Comparison of ENCODE assay signal across 2 cellular contexts in the genomic region with DNA sequence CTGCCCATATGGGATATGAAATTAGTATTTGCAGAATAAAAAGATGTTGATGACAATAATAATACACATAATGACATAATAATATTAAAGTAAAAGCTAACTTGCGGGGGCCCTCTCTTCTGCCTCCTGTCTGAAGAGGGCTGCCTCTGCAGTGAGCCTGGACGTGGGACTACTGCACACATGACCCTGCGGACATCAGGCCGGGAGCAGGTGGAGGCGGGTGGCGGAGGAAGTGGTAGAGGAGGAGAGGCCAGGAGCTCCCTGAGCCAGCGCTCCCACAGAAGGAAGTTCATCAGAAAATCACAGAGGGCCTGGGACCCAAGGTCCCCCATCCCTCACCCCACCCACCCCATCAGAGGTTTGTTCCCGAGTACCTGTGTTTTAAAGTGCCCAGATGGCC.
TF ChIP-seq lines count a peak whose summit lies in the region.

No MANE protein-coding gene starts in this region.

TF ChIP-seq in A549, 52 proteins besides CTCF, POLR2A, EP300 and RAD21 (continued from another document):
- TF ChIP-seq GATA3 (IDR thresholded peaks at IDR 0.05; ENCODE audit: borderline replicate concordance) (no peak), PHF8 (IDR thresholded peaks at IDR 0.05; ENCODE audit: borderline replicate concordance, low read depth) (no peak), SREBF2 (IDR thresholded peaks at IDR 0.05) (no peak), SMC3 (IDR thresholded peaks at IDR 0.05) (no peak), TP53 (CRISPR knock-in tag; IDR thresholded peaks at IDR 0.05) (no peak), MAZ (IDR thresholded peaks at IDR 0.05; ENCODE audit: borderline replicate concordance, low read depth, low read length) (no peak), NFE2L2 (conservative IDR thresholded peaks at IDR 0.05; ENCODE audit: low read length) (no peak), EHMT2 (IDR thresholded peaks at IDR 0.05; ENCODE audit: low read depth) (no peak)
TF ChIP-seq in A549: peak in this region for 0.

TF ChIP-seq in HCT116, 20 proteins besides CTCF, POLR2A, EP300 and RAD21 (continued from another document):
- TF ChIP-seq, protein P1, sequence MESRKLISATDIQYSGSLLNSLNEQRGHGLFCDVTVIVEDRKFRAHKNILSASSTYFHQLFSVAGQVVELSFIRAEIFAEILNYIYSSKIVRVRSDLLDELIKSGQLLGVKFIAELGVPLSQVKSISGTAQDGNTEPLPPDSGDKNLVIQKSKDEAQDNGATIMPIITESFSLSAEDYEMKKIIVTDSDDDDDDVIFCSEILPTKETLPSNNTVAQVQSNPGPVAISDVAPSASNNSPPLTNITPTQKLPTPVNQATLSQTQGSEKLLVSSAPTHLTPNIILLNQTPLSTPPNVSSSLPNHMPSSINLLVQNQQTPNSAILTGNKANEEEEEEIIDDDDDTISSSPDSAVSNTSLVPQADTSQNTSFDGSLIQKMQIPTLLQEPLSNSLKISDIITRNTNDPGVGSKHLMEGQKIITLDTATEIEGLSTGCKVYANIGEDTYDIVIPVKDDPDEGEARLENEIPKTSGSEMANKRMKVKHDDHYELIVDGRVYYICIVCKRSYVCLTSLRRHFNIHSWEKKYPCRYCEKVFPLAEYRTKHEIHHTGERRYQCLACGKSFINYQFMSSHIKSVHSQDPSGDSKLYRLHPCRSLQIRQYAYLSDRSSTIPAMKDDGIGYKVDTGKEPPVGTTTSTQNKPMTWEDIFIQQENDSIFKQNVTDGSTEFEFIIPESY (IDR thresholded peaks at IDR 0.05; ENCODE audit: extremely low read depth, insufficient replicate concordance, low read length), result no peak
- TF ChIP-seq EZH2 (IDR thresholded peaks at IDR 0.05) (no peak), POLR2AphosphoS5 (IDR thresholded peaks at IDR 0.05; ENCODE audit: low read depth, low read length) (no peak), SIN3A (IDR thresholded peaks at IDR 0.05; ENCODE audit: low read depth) (no peak), FOSL1 (IDR thresholded peaks at IDR 0.05; ENCODE audit: low read depth) (no peak), ZFX (IDR thresholded peaks at IDR 0.05) (no peak), SP1 (IDR thresholded peaks at IDR 0.05; ENCODE audit: low read depth) (no peak), JUND (IDR thresholded peaks at IDR 0.05) (no peak), EZH2phosphoT487 (IDR thresholded peaks at IDR 0.05; ENCODE audit: borderline replicate concordance) (no peak), ZNF274 (IDR thresholded peaks at IDR 0.05; ENCODE audit: low read depth, low read length) (no peak)
- TF ChIP-seq, protein P2, sequence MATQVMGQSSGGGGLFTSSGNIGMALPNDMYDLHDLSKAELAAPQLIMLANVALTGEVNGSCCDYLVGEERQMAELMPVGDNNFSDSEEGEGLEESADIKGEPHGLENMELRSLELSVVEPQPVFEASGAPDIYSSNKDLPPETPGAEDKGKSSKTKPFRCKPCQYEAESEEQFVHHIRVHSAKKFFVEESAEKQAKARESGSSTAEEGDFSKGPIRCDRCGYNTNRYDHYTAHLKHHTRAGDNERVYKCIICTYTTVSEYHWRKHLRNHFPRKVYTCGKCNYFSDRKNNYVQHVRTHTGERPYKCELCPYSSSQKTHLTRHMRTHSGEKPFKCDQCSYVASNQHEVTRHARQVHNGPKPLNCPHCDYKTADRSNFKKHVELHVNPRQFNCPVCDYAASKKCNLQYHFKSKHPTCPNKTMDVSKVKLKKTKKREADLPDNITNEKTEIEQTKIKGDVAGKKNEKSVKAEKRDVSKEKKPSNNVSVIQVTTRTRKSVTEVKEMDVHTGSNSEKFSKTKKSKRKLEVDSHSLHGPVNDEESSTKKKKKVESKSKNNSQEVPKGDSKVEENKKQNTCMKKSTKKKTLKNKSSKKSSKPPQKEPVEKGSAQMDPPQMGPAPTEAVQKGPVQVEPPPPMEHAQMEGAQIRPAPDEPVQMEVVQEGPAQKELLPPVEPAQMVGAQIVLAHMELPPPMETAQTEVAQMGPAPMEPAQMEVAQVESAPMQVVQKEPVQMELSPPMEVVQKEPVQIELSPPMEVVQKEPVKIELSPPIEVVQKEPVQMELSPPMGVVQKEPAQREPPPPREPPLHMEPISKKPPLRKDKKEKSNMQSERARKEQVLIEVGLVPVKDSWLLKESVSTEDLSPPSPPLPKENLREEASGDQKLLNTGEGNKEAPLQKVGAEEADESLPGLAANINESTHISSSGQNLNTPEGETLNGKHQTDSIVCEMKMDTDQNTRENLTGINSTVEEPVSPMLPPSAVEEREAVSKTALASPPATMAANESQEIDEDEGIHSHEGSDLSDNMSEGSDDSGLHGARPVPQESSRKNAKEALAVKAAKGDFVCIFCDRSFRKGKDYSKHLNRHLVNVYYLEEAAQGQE (IDR thresholded peaks at IDR 0.05; ENCODE audit: low read depth), result no peak
- TF ChIP-seq, protein P3, sequence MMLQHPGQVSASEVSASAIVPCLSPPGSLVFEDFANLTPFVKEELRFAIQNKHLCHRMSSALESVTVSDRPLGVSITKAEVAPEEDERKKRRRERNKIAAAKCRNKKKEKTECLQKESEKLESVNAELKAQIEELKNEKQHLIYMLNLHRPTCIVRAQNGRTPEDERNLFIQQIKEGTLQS (IDR thresholded peaks at IDR 0.05), result no peak
